1 cellular context compared by ENCODE assay signal in genomic region chr16:56729736-56730662, GRCh38.
TF ChIP-seq lines count a peak whose summit lies in the region.

Gene NUP93 (plus strand): TSS chr16:56730129. CDS start chr16:56748248, 18,119 bp downstream.

TF ChIP-seq in GM12878, 131 proteins besides CTCF, POLR2A, EP300 and RAD21 (continued from another document):
- TF ChIP-seq SIN3A (IDR thresholded peaks at IDR 0.05; ENCODE audit: low read depth, low read length) (peak; percentile 91), SUPT20H (IDR thresholded peaks at IDR 0.05; ENCODE audit: borderline replicate concordance, control insufficient read depth, low read depth, low read length) (no peak), EGR1 (IDR thresholded peaks at IDR 0.05; ENCODE audit: borderline replicate concordance in 1 of 2, low read depth in 2 of 2, low read length in 2 of 2) (peak in 1 of 2 experiments; percentile 68; a peak in 2 of 3 replicates), MEF2A (IDR thresholded peaks at IDR 0.05; ENCODE audit: insufficient read depth, low read depth, low read length) (0 out of 2 replicates have a peak, but pooled peaks have one; percentile 27), CHD2 (IDR thresholded peaks at IDR 0.05; ENCODE audit: borderline replicate concordance, low read depth, low read length) (peak; percentile 87), TAF1 (IDR thresholded peaks at IDR 0.05; ENCODE audit: borderline replicate concordance, low read depth, low read length) (peak; percentile 40; the same call in 1 of the 2 replicates), CBX3 (IDR thresholded peaks at IDR 0.05; ENCODE audit: borderline replicate concordance, low read depth) (no peak), SMC3 (IDR thresholded peaks at IDR 0.05; ENCODE audit: borderline replicate concordance, low read length) (no peak), BCL11A (IDR thresholded peaks at IDR 0.05; ENCODE audit: low read depth, low read length) (no peak), RELA (IDR thresholded peaks at IDR 0.05; ENCODE audit: borderline replicate concordance, partially characterized antibody) (no peak), ZNF207 (IDR thresholded peaks at IDR 0.05; ENCODE audit: borderline replicate concordance) (0 out of 2 replicates have a peak, but pooled peaks have one; percentile 60), DPF2 (IDR thresholded peaks at IDR 0.05) (peak; percentile 22; the same call in 1 of the 2 replicates), BHLHE40 (IDR thresholded peaks at IDR 0.05; ENCODE audit: borderline replicate concordance in 1 of 2, low read depth in 2 of 2, low read length in 1 of 2) (peak; percentile 11 to 79; a peak in 2 of 4 replicates), USF2 (IDR thresholded peaks at IDR 0.05; ENCODE audit: borderline replicate concordance, low read depth, low read length) (no peak), ZBTB40 (IDR thresholded peaks at IDR 0.05; ENCODE audit: borderline replicate concordance) (peak; percentile 98), BRCA1 (IDR thresholded peaks at IDR 0.05; ENCODE audit: low read depth, low read length) (0 out of 2 replicates have a peak, but pooled peaks have one; percentile 13), YBX1 (IDR thresholded peaks at IDR 0.05) (no peak), SREBF2 (IDR thresholded peaks at IDR 0.05; ENCODE audit: low read length) (no peak), PKNOX1 (IDR thresholded peaks at IDR 0.05) (no peak; the same call in 1 of the 2 replicates), LARP7 (IDR thresholded peaks at IDR 0.05) (peak; percentile 48; the same call in 1 of the 2 replicates), CREM (IDR thresholded peaks at IDR 0.05; ENCODE audit: low read depth) (peak; percentile 87), RCOR1 (conservative IDR thresholded peaks at IDR 0.05; ENCODE audit: low read depth, low read length) (no peak), EED (IDR thresholded peaks at IDR 0.05; ENCODE audit: low read depth) (no peak), ESRRA (IDR thresholded peaks at IDR 0.05; ENCODE audit: low read length) (0 out of 2 replicates have a peak, but pooled peaks have one; percentile 74), MYB (IDR thresholded peaks at IDR 0.05; ENCODE audit: borderline replicate concordance, low read depth, low read length) (no peak), NR2C1 (IDR thresholded peaks at IDR 0.05) (no peak), USF1 (IDR thresholded peaks at IDR 0.05; ENCODE audit: borderline replicate concordance, extremely low read length, insufficient read depth, low read depth, low read length) (no peak), JUNB (IDR thresholded peaks at IDR 0.05) (no peak), PML (IDR thresholded peaks at IDR 0.05; ENCODE audit: low read length) (peak; percentile 65), REST (IDR thresholded peaks at IDR 0.05; ENCODE audit: low read depth, low read length) (no peak), RB1 (IDR thresholded peaks at IDR 0.05; ENCODE audit: borderline replicate concordance) (peak; percentile 64; the same call in 1 of the 2 replicates), MYC (IDR thresholded peaks at IDR 0.05; ENCODE audit: insufficient read depth, insufficient read length, insufficient replicate concordance, low read length, severe bottlenecking) (no peak), NFIC (IDR thresholded peaks at IDR 0.05; ENCODE audit: low read depth, low read length) (no peak), TARDBP (IDR thresholded peaks at IDR 0.05; ENCODE audit: borderline replicate concordance) (peak; percentile 97), IRF4 (IDR thresholded peaks at IDR 0.05; ENCODE audit: low read depth, low read length) (no peak), HSF1 (IDR thresholded peaks at IDR 0.05; ENCODE audit: low read depth, low read length) (no peak)
TF ChIP-seq in GM12878: peak in this region for 40.
